2 cellular contexts compared by ENCODE assay signal in the genomic region with DNA sequence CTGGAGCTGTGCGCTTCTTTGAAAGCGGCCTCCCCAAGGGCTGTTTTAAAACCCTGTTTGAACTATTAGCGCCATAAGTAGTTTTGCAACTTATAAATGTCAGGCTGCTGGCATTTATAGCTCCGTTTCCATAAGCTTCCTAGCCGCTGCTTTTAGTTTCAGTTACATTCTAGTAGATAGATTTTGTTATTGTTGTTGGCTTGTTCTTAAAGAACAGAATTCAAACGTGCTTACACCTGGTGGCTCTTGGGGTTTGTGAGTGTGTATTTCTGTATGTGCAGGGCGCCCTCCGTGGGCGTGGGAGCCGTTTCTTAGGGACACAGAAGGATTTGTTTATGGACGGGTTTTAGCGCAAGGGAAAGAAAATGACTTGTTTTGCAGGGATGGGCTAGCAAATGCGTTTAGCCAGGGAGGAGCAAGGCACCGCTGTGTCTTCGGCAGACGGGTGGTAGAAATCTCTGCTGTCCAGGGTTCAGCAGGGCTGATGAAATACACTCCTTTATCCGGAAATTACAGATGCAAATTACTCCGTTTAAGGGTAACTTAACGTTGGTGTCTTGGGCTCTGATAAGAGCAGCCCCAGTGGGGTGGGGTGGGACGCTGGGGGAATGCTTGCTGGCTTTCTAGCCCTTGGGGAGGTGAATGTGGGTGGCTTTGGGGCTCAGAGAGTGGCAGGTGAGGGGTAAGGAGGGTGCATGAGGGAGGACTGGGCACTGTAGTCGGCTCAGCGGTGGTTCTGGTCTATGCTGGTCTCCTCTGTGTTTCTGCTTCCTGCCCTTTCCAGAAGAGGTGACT.
TF ChIP-seq lines count a peak whose summit lies in the region.

No MANE protein-coding gene starts in this region.

TF ChIP-seq in GM12878, 131 proteins besides CTCF, POLR2A, EP300 and RAD21:
- TF ChIP-seq MTA2 (IDR thresholded peaks at IDR 0.05; ENCODE audit: low read depth) (no peak), PAX8 (IDR thresholded peaks at IDR 0.05) (no peak), CHD2 (IDR thresholded peaks at IDR 0.05; ENCODE audit: borderline replicate concordance, low read depth, low read length) (no peak), CREM (IDR thresholded peaks at IDR 0.05; ENCODE audit: low read depth) (peak; percentile 8; the same call in 1 of the 2 replicates), STAT1 (conservative IDR thresholded peaks at IDR 0.05) (no peak), SUPT20H (IDR thresholded peaks at IDR 0.05; ENCODE audit: borderline replicate concordance, control insufficient read depth, low read depth, low read length) (no peak), EGR1 (IDR thresholded peaks at IDR 0.05; ENCODE audit: borderline replicate concordance in 1 of 2, low read depth in 2 of 2, low read length in 2 of 2) (peak in 1 of 2 experiments; percentile 32; a peak in 1 of 3 replicates), PRDM15 (CRISPR knock-in tag; IDR thresholded peaks at IDR 0.05) (no peak), RAD51 (IDR thresholded peaks at IDR 0.05) (no peak), WRNIP1 (IDR thresholded peaks at IDR 0.05; ENCODE audit: borderline replicate concordance, low read depth, low read length) (no peak), SMARCA5 (IDR thresholded peaks at IDR 0.05) (no peak), SREBF2 (IDR thresholded peaks at IDR 0.05; ENCODE audit: low read length) (no peak), SIN3A (IDR thresholded peaks at IDR 0.05; ENCODE audit: low read depth, low read length) (no peak), CBFB (IDR thresholded peaks at IDR 0.05; ENCODE audit: low read depth) (no peak), HDGF (IDR thresholded peaks at IDR 0.05) (no peak), SMAD5 (IDR thresholded peaks at IDR 0.05; ENCODE audit: low read depth) (0 out of 2 replicates have a peak, but pooled peaks have one; percentile 36)
- TF ChIP-seq, protein P1, sequence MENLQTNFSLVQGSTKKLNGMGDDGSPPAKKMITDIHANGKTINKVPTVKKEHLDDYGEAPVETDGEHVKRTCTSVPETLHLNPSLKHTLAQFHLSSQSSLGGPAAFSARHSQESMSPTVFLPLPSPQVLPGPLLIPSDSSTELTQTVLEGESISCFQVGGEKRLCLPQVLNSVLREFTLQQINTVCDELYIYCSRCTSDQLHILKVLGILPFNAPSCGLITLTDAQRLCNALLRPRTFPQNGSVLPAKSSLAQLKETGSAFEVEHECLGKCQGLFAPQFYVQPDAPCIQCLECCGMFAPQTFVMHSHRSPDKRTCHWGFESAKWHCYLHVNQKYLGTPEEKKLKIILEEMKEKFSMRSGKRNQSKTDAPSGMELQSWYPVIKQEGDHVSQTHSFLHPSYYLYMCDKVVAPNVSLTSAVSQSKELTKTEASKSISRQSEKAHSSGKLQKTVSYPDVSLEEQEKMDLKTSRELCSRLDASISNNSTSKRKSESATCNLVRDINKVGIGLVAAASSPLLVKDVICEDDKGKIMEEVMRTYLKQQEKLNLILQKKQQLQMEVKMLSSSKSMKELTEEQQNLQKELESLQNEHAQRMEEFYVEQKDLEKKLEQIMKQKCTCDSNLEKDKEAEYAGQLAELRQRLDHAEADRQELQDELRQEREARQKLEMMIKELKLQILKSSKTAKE (IDR thresholded peaks at IDR 0.05; ENCODE audit: low read depth, poor library complexity, severe bottlenecking): no peak
- TF ChIP-seq, protein P2, sequence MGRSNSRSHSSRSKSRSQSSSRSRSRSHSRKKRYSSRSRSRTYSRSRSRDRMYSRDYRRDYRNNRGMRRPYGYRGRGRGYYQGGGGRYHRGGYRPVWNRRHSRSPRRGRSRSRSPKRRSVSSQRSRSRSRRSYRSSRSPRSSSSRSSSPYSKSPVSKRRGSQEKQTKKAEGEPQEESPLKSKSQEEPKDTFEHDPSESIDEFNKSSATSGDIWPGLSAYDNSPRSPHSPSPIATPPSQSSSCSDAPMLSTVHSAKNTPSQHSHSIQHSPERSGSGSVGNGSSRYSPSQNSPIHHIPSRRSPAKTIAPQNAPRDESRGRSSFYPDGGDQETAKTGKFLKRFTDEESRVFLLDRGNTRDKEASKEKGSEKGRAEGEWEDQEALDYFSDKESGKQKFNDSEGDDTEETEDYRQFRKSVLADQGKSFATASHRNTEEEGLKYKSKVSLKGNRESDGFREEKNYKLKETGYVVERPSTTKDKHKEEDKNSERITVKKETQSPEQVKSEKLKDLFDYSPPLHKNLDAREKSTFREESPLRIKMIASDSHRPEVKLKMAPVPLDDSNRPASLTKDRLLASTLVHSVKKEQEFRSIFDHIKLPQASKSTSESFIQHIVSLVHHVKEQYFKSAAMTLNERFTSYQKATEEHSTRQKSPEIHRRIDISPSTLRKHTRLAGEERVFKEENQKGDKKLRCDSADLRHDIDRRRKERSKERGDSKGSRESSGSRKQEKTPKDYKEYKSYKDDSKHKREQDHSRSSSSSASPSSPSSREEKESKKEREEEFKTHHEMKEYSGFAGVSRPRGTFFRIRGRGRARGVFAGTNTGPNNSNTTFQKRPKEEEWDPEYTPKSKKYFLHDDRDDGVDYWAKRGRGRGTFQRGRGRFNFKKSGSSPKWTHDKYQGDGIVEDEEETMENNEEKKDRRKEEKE (IDR thresholded peaks at IDR 0.05): no peak
TF ChIP-seq in GM12878: peak in this region for 3.

TF ChIP-seq in HepG2, 621 proteins besides CTCF, POLR2A, EP300 and RAD21:
- TF ChIP-seq FOXP1 (IDR thresholded peaks at IDR 0.05): no peak
- TF ChIP-seq FOXP1 (CRISPR knock-in tag; IDR thresholded peaks at IDR 0.05): no peak
- TF ChIP-seq ZFYVE20 (CRISPR knock-in tag; IDR thresholded peaks at IDR 0.05; ENCODE audit: borderline replicate concordance, low read depth): no peak
- no peak for TF ChIP-seq ZNF460 (CRISPR knock-in tag; IDR thresholded peaks at IDR 0.05; ENCODE audit: borderline replicate concordance)
- no peak for TF ChIP-seq NR2F2 (IDR thresholded peaks at IDR 0.05; ENCODE audit: borderline replicate concordance, low read depth)
- TF ChIP-seq SRF (IDR thresholded peaks at IDR 0.05; ENCODE audit: low read depth, low read length): no peak
- no peak for TF ChIP-seq YEATS4 (CRISPR knock-in tag; IDR thresholded peaks at IDR 0.05; ENCODE audit: borderline replicate concordance)
- no peak for TF ChIP-seq SMC3 (IDR thresholded peaks at IDR 0.05; ENCODE audit: low read length)
- TF ChIP-seq THYN1 (CRISPR knock-in tag; IDR thresholded peaks at IDR 0.05; ENCODE audit: borderline replicate concordance, low read depth): no peak
- no peak for TF ChIP-seq TBP (CRISPR knock-in tag; IDR thresholded peaks at IDR 0.05)
- no peak for TF ChIP-seq ZNF567 (CRISPR knock-in tag; IDR thresholded peaks at IDR 0.05; ENCODE audit: borderline replicate concordance)
- TF ChIP-seq NONO (IDR thresholded peaks at IDR 0.05): no peak
- TF ChIP-seq NONO (CRISPR knock-in tag; conservative IDR thresholded peaks at IDR 0.05): no peak
- TF ChIP-seq ZNF670 (CRISPR knock-in tag; IDR thresholded peaks at IDR 0.05; ENCODE audit: borderline replicate concordance): no peak
- no peak for TF ChIP-seq NFYC (CRISPR knock-in tag; IDR thresholded peaks at IDR 0.05)
